ENCODE assay signal across 16 cellular contexts in the genomic region with DNA sequence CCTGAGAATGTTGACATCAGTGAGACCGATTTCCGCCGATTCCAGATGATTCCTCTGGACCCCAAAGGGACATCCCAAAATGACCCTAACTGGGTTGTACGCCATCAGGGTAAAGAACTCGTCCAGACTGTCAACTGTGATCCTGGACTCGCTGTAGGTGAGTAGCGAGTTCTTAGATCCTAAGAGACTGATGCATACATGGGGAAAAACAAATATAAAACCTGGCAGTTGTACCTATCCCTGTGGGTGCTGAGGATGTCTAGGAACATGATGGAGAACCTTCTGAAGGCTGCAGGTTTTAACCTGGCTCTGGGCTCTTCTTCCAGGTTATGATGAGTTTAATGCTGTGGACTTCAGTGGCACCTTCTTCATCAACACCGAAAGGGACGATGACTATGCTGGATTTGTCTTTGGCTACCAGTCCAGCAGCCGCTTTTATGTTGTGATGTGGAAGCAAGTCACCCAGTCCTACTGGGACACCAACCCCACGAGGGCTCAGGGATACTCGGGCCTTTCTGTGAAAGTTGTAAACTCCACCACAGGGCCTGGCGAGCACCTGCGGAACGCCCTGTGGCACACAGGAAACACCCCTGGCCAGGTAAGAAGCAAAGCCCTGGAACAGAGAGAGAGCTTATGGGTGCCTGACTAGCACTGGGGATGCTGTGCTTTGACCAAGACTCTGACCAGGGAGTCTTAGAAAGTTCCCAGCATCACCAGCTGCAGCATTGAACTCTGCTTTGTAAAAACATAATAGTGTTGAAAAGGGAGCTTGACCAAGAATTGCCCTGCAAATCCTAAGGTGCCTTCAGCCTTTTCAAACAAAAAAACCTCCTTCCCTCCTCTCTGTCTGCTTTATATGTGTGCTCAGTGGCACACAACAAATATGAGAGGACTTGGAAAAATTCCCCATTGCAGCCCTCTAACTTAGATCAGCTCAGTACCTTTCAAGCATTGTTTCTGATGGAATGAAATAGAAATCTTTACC. TPM values are rescaled to one million over a fixed set of nuclear protein-coding genes. Genes with fewer than 3 reads are reported as not detected.
DNase-seq lines count a peak whose midpoint lies in the region; TF ChIP-seq lines count a peak whose summit lies in the region.
"Had no signal": no experiment of that assay in that cellular context is flagged by ENCODE, and none has a peak within 500 bp of the region (broad histone marks: within the 10 kb centered on the region; RNA-seq: fewer than 3 reads in every experiment).

No MANE protein-coding gene starts in this region.

- H3K9me3 Mint-ChIP-seq in H9: no peaks in the 10 kb centered on the region
- H3K9me3 Mint-ChIP-seq: activated naive CD4-positive, alpha-beta T cell treated with anti-CD3 and anti-CD28 coated beads for 36 hours; naive B cell had no signal

- H3K36me3 ChIP-seq in fibroblast of lung (ENCODE audit: control insufficient read depth, insufficient read depth, low read length): peaks cover 40% of the 10 kb centered on the region

- no peak overlapping the region for H2BK15ac ChIP-seq in H9 (ENCODE audit: low read depth, low read length)

- H3K27ac ChIP-seq in VCaP: peak overlapping the region; percentile 65
- peak overlapping the region; percentile 23 for H3K27ac ChIP-seq in fibroblast of lung (ENCODE audit: insufficient read depth, low read length)
- H3K27ac ChIP-seq in H9 (ENCODE audit: insufficient read length, low read depth, low read length): no peak overlapping the region
- H3K27ac ChIP-seq: right atrium auricular region had no signal

- H3K23me2 ChIP-seq in H9 (ENCODE audit: insufficient read length, low read depth, low read length, poor library complexity, severe bottlenecking): no peaks in the 10 kb centered on the region

- H3K14ac ChIP-seq in H9 (ENCODE audit: insufficient read depth, low read length): no peak overlapping the region

- no peak overlapping the region for H2BK120ac ChIP-seq in H9 (ENCODE audit: low read depth, low read length, poor library complexity, severe bottlenecking)

- peak; percentile 18 for DNase-seq in Daoy (ENCODE audit: low read depth)
- peak; percentile 3 to 17 for DNase-seq in fibroblast of lung (ENCODE audit: low read depth in 2 of 2)
- peak; percentile 80 for DNase-seq in posterior vena cava (ENCODE audit: low spot score)
- no peak for DNase-seq in activated CD4-positive, CD25-positive, alpha-beta regulatory T cell (lab: John Stamatoyannopoulos, UW)
- DNase-seq in DMS114 treated with DMSO at 0.1 percent for 48 hours (lab: John Stamatoyannopoulos, UW; ENCODE audit: unreplicated experiment): no peak
- no peak for DNase-seq in H9
- no peak for DNase-seq in NCI-H82 treated with DMSO at 0.1 percent for 48 hours (lab: John Stamatoyannopoulos, UW; ENCODE audit: unreplicated experiment)
- DNase-seq: COR-L47, kidney, naive B cell, NCI-H1417 treated with DMSO at 0.1 percent for 48 hours, NCI-H446, T1000 had no signal

- no peak overlapping the region for H4K8ac ChIP-seq in H9 (replicated peaks; ENCODE audit: insufficient read length, low read depth, low read length)

- no peak overlapping the region for H2AFZ ChIP-seq in fibroblast of lung (ENCODE audit: low read length)
- no peak overlapping the region for H2AFZ ChIP-seq in H9 (ENCODE audit: low read length)

- H3K18ac ChIP-seq in H9 (ENCODE audit: insufficient read length, low read depth, low read length): no peak overlapping the region

- no peak overlapping the region for H2BK5ac ChIP-seq in H9 (ENCODE audit: insufficient read length, low read length)

- H3K36me3 Mint-ChIP-seq in H9 (ENCODE audit: insufficient read depth in 1 of 3, low read depth in 3 of 3): peaks cover 45 to 80% (median 77%) of the 10 kb centered on the region in 3 experiments; a peak in 6 of 7 replicates
- H3K36me3 Mint-ChIP-seq: naive B cell had no signal

- no peak overlapping the region for H3K23ac ChIP-seq in H9 (ENCODE audit: insufficient read length, low read depth, low read length)

- no peak overlapping the region for H3T11ph ChIP-seq in H9 (ENCODE audit: low read length)

- intact Hi-C loops in posterior vena cava (cut with DNase I): no loop called here

- TF ChIP-seq CTCF in VCaP (conservative IDR thresholded peaks at IDR 0.05) (no peak), fibroblast of lung (conservative IDR thresholded peaks at IDR 0.05 in 1 of 2, IDR thresholded peaks at IDR 0.05 in 1 of 2; ENCODE audit: low read depth in 1 of 2, low read length in 2 of 2) (no peak), H9 (conservative IDR thresholded peaks at IDR 0.05) (no peak)

- no peaks in the 10 kb centered on the region for H3K79me1 ChIP-seq in H9 (ENCODE audit: insufficient read depth, low read depth, low read length, poor library complexity, severe bottlenecking)

- H3K27me3 ChIP-seq in fibroblast of lung (ENCODE audit: control insufficient read depth, insufficient read depth, low read length) (no peaks in the 10 kb centered on the region), H9 (ENCODE audit: insufficient read depth, low read length) (no peaks in the 10 kb centered on the region)
- H3K27me3 ChIP-seq: right atrium auricular region had no signal

- H3K4ac ChIP-seq in H9 (ENCODE audit: low read depth, low read length): no peak overlapping the region

- peaks cover 7% of the 10 kb centered on the region for H4K20me1 ChIP-seq in fibroblast of lung (ENCODE audit: control insufficient read depth, extremely low read depth, insufficient read depth, low read length)
- H4K20me1 ChIP-seq in H9 (ENCODE audit: control insufficient read depth, insufficient read depth, insufficient read length): no peaks in the 10 kb centered on the region

- H3K9me3 ChIP-seq in fibroblast of lung (ENCODE audit: control insufficient read depth, insufficient read depth, low read depth, low read length) (no peaks in the 10 kb centered on the region), H9 (ENCODE audit: control insufficient read depth, low read depth, low read length) (no peaks in the 10 kb centered on the region)
- H3K9me3 ChIP-seq: right atrium auricular region had no signal

- H2AK5ac ChIP-seq in H9 (ENCODE audit: insufficient read length, low read length): no peak overlapping the region

- H3K9ac ChIP-seq in fibroblast of lung (ENCODE audit: insufficient read depth, low read length): no peak overlapping the region
- no peak overlapping the region for H3K9ac ChIP-seq in H9 (ENCODE audit: extremely low read depth, insufficient read length, low read length)

- no peak overlapping the region for H4K5ac ChIP-seq in H9 (ENCODE audit: insufficient read length, low read depth, low read length)

- no peak overlapping the region for H3K4me3 Mint-ChIP-seq in H9
- H3K4me3 Mint-ChIP-seq: activated naive CD4-positive, alpha-beta T cell treated with anti-CD3 and anti-CD28 coated beads for 36 hours had no signal

- H3K79me2 ChIP-seq in fibroblast of lung (ENCODE audit: control insufficient read depth, insufficient read depth, low read length) (peaks cover 8% of the 10 kb centered on the region), H9 (ENCODE audit: insufficient read depth, low read length) (no peaks in the 10 kb centered on the region)

- H3K56ac ChIP-seq in H9 (ENCODE audit: insufficient read length, low read depth, low read length): no peak overlapping the region

- no peak overlapping the region for H4K91ac ChIP-seq in H9 (ENCODE audit: insufficient read length, low read depth, low read length)

- no peak overlapping the region for H2BK20ac ChIP-seq in H9 (ENCODE audit: low read depth, low read length, poor library complexity, severe bottlenecking)

- WGBS in H9 (ENCODE audit: extremely low coverage, insufficient read length, low lambda C conversion rate): no CpG with 5 or more reads among the region's 15 CpGs

- peaks cover 5% of the 10 kb centered on the region for H3K4me1 ChIP-seq in fibroblast of lung (ENCODE audit: control insufficient read depth, extremely low read depth, insufficient read depth, low read length)
- H3K4me1 ChIP-seq in H9 (ENCODE audit: insufficient read depth, low read length): no peaks in the 10 kb centered on the region
- H3K4me1 ChIP-seq: right atrium auricular region had no signal

- peak overlapping the region in 1 of 4 experiments; percentile 21 for H3K4me3 ChIP-seq in fibroblast of lung (replicated peaks in 1 of 4; ENCODE audit: control extremely low read depth in 1 of 4, insufficient read depth in 1 of 4, low read depth in 3 of 4, low read length in 4 of 4)
- H3K4me3 ChIP-seq: right atrium auricular region had no signal

- no peaks in the 10 kb centered on the region for H3K27me3 Mint-ChIP-seq in H9 (ENCODE audit: low read depth)
- H3K27me3 Mint-ChIP-seq: naive B cell had no signal

- no peak overlapping the region for H2BK12ac ChIP-seq in H9 (ENCODE audit: insufficient read length, low read depth, low read length)

- no peak overlapping the region for H3K27ac Mint-ChIP-seq in H9
- H3K27ac Mint-ChIP-seq: activated naive CD4-positive, alpha-beta T cell treated with anti-CD3 and anti-CD28 coated beads for 36 hours; naive B cell had no signal

- H3K4me1 Mint-ChIP-seq in H9: peaks cover 5 to 7% of the 10 kb centered on the region in 2 experiments
- H3K4me1 Mint-ChIP-seq: naive B cell had no signal

- H3K4me2 ChIP-seq in fibroblast of lung (ENCODE audit: extremely low read depth, insufficient read depth, low read length): no peak overlapping the region
- H3K4me2 ChIP-seq in H9 (ENCODE audit: insufficient read depth, insufficient read length, low read length): no peak overlapping the region

RNA-seq across cellular contexts. Expression of gene THBS1, which starts 12.5 kb away (rescaled TPM):
- total RNA-seq in Daoy (2014; rRNA removed; shearing (Covaris generic)): 567 and 839 TPM in 2 replicates
- total RNA-seq in fibroblast of lung (631 and 1,745 TPM in 2 replicates), posterior vena cava (1,000 to 10,000 TPM in 1 of 2 donors, 100 to 1,000 TPM in 1; 585 to 1,947 TPM), H9 (2021) (67.7 and 72.1 TPM in 2 replicates)
- polyA plus RNA-seq in fibroblast of lung: 533 and 1,512 TPM in 2 replicates
- 619 and 1,936 TPM in 2 replicates for polyA plus RNA-seq in fibroblast of lung (2012)
- 5,982 and 9,421 TPM in 2 replicates for polyA minus RNA-seq in fibroblast of lung (ENCODE audit: low replicate concordance)

Comparison
In these comparisons a context has a peak if more than half of its experiments do, and no peak if none do; other contexts are left out.
1. DNase-seq: peak in Daoy (single experiment), fibroblast of lung (2 of 2) and posterior vena cava (single experiment); none in activated CD4-positive, CD25-positive, alpha-beta regulatory T cell (0 of 4), DMS114 treated with DMSO at 0.1 percent for 48 hours (single experiment), H9 (single experiment) and NCI-H82 treated with DMSO at 0.1 percent for 48 hours (single experiment).